ENCODE assay signal across 1 cellular context in the genomic region with DNA sequence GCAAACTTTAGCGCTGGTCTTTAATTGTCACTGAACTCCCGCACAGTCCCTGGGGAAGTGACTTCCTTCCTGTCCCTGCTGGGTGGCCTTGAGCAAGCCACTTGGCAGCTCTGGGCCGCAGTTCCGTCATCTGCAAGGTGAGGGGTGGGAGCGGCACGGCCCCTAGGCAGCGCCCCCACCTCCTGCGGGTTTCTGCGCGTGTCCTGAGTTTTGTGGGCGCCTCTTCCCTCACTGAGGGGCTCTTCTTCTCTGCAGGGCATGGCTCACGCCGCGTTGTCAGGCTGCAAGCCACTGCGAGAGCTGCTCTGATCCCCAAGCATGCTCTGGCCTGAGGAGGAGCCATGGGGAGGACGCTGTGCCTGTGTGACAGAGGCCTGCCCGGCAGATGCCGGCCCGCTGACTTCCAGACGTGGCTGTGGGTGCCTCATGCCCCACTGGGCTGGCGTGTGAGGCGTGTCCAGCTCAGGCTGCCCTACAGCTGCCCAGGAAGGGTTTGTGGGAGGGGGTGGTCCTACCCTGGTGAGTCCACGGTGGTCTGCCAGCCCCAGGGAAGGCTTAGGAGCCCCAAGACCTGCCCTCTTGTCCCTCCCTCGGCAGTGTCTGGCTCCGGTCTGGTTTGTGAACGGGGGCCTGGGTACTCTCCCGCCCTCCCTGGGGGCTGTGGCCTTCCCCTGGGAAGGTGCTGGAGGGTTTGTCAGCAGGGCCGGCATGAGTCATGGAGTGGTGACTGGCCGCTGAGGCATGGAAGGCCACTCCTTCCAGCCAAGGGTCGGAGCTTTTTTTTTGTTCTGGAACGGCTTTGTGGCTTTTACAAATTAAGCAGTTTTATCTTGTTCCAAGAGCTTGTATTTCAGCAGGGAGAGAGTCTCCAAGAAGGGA.
TF ChIP-seq lines count a peak whose summit lies in the region.

No MANE protein-coding gene starts in this region.

TF ChIP-seq in K562, 482 proteins besides CTCF, POLR2A, EP300 and RAD21 (continued from another document and continues in another):
- TF ChIP-seq, protein P1, sequence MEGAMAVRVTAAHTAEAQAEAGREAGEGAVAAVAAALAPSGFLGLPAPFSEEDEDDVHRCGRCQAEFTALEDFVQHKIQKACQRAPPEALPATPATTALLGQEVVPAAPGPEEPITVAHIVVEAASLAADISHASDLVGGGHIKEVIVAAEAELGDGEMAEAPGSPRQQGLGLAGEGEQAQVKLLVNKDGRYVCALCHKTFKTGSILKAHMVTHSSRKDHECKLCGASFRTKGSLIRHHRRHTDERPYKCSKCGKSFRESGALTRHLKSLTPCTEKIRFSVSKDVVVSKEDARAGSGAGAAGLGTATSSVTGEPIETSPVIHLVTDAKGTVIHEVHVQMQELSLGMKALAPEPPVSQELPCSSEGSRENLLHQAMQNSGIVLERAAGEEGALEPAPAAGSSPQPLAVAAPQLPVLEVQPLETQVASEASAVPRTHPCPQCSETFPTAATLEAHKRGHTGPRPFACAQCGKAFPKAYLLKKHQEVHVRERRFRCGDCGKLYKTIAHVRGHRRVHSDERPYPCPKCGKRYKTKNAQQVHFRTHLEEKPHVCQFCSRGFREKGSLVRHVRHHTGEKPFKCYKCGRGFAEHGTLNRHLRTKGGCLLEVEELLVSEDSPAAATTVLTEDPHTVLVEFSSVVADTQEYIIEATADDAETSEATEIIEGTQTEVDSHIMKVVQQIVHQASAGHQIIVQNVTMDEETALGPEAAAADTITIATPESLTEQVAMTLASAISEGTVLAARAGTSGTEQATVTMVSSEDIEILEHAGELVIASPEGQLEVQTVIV (CRISPR knock-in tag; IDR thresholded peaks at IDR 0.05; ENCODE audit: borderline replicate concordance): no peak
- no peak for TF ChIP-seq ETV5 (CRISPR knock-in tag; IDR thresholded peaks at IDR 0.05; ENCODE audit: low read depth)
- TF ChIP-seq, protein P2, sequence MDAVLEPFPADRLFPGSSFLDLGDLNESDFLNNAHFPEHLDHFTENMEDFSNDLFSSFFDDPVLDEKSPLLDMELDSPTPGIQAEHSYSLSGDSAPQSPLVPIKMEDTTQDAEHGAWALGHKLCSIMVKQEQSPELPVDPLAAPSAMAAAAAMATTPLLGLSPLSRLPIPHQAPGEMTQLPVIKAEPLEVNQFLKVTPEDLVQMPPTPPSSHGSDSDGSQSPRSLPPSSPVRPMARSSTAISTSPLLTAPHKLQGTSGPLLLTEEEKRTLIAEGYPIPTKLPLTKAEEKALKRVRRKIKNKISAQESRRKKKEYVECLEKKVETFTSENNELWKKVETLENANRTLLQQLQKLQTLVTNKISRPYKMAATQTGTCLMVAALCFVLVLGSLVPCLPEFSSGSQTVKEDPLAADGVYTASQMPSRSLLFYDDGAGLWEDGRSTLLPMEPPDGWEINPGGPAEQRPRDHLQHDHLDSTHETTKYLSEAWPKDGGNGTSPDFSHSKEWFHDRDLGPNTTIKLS (IDR thresholded peaks at IDR 0.05; ENCODE audit: borderline replicate concordance, low read depth): no peak
- no peak for TF ChIP-seq NFE2L1 (tag; IDR thresholded peaks at IDR 0.05; ENCODE audit: borderline replicate concordance, low read depth)
- peak; percentile 42; the same call in 1 of the 2 replicates for TF ChIP-seq CTBP1 (IDR thresholded peaks at IDR 0.05; ENCODE audit: borderline replicate concordance)
- TF ChIP-seq, protein P3, sequence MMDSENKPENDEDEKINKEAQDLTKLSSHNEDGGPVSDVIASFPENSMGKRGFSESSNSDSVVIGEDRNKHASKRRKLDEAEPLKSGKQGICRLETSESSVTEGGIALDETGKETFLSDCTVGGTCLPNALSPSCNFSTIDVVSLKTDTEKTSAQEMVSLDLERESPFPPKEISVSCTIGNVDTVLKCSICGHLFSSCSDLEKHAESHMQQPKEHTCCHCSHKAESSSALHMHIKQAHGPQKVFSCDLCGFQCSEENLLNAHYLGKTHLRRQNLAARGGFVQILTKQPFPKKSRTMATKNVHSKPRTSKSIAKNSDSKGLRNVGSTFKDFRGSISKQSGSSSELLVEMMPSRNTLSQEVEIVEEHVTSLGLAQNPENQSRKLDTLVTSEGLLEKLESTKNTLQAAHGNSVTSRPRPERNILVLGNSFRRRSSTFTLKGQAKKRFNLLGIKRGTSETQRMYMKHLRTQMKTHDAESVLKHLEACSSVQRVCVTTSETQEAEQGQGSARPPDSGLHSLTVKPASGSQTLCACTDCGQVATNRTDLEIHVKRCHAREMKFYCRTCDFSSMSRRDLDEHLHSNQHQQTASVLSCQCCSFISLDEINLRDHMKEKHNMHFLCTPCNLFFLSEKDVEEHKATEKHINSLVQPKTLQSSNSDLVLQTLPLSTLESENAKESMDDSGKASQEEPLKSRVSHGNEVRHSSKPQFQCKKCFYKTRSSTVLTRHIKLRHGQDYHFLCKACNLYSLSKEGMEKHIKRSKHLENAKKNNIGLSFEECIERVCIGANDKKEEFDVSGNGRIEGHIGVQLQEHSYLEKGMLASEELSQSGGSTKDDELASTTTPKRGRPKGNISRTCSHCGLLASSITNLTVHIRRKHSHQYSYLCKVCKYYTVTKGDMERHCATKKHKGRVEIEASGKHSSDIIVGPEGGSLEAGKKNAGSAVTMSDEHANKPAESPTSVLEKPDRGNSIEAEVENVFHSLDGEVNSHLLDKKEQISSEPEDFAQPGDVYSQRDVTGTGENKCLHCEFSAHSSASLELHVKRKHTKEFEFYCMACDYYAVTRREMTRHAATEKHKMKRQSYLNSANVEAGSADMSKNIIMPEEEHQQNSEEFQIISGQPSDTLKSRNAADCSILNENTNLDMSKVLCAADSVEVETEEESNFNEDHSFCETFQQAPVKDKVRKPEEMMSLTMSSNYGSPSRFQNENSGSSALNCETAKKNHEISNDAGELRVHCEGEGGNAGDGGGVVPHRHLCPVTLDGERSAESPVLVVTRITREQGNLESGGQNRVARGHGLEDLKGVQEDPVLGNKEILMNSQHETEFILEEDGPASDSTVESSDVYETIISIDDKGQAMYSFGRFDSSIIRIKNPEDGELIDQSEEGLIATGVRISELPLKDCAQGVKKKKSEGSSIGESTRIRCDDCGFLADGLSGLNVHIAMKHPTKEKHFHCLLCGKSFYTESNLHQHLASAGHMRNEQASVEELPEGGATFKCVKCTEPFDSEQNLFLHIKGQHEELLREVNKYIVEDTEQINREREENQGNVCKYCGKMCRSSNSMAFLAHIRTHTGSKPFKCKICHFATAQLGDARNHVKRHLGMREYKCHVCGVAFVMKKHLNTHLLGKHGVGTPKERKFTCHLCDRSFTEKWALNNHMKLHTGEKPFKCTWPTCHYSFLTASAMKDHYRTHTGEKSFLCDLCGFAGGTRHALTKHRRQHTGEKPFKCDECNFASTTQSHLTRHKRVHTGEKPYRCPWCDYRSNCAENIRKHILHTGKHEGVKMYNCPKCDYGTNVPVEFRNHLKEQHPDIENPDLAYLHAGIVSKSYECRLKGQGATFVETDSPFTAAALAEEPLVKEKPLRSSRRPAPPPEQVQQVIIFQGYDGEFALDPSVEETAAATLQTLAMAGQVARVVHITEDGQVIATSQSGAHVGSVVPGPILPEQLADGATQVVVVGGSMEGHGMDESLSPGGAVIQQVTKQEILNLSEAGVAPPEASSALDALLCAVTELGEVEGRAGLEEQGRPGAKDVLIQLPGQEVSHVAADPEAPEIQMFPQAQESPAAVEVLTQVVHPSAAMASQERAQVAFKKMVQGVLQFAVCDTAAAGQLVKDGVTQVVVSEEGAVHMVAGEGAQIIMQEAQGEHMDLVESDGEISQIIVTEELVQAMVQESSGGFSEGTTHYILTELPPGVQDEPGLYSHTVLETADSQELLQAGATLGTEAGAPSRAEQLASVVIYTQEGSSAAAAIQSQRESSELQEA (IDR thresholded peaks at IDR 0.05; ENCODE audit: low read depth): no peak
- TF ChIP-seq, protein P4, sequence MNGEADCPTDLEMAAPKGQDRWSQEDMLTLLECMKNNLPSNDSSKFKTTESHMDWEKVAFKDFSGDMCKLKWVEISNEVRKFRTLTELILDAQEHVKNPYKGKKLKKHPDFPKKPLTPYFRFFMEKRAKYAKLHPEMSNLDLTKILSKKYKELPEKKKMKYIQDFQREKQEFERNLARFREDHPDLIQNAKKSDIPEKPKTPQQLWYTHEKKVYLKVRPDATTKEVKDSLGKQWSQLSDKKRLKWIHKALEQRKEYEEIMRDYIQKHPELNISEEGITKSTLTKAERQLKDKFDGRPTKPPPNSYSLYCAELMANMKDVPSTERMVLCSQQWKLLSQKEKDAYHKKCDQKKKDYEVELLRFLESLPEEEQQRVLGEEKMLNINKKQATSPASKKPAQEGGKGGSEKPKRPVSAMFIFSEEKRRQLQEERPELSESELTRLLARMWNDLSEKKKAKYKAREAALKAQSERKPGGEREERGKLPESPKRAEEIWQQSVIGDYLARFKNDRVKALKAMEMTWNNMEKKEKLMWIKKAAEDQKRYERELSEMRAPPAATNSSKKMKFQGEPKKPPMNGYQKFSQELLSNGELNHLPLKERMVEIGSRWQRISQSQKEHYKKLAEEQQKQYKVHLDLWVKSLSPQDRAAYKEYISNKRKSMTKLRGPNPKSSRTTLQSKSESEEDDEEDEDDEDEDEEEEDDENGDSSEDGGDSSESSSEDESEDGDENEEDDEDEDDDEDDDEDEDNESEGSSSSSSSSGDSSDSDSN (IDR thresholded peaks at IDR 0.05; ENCODE audit: borderline replicate concordance in 1 of 2, low read depth in 2 of 2, low read length in 2 of 2): peak; percentile 82 to 88; a peak in 3 of 4 replicates
- TF ChIP-seq, protein P5, sequence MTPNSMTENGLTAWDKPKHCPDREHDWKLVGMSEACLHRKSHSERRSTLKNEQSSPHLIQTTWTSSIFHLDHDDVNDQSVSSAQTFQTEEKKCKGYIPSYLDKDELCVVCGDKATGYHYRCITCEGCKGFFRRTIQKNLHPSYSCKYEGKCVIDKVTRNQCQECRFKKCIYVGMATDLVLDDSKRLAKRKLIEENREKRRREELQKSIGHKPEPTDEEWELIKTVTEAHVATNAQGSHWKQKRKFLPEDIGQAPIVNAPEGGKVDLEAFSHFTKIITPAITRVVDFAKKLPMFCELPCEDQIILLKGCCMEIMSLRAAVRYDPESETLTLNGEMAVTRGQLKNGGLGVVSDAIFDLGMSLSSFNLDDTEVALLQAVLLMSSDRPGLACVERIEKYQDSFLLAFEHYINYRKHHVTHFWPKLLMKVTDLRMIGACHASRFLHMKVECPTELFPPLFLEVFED (CRISPR knock-in tag; conservative IDR thresholded peaks at IDR 0.05): no peak
- TF ChIP-seq, protein P6, sequence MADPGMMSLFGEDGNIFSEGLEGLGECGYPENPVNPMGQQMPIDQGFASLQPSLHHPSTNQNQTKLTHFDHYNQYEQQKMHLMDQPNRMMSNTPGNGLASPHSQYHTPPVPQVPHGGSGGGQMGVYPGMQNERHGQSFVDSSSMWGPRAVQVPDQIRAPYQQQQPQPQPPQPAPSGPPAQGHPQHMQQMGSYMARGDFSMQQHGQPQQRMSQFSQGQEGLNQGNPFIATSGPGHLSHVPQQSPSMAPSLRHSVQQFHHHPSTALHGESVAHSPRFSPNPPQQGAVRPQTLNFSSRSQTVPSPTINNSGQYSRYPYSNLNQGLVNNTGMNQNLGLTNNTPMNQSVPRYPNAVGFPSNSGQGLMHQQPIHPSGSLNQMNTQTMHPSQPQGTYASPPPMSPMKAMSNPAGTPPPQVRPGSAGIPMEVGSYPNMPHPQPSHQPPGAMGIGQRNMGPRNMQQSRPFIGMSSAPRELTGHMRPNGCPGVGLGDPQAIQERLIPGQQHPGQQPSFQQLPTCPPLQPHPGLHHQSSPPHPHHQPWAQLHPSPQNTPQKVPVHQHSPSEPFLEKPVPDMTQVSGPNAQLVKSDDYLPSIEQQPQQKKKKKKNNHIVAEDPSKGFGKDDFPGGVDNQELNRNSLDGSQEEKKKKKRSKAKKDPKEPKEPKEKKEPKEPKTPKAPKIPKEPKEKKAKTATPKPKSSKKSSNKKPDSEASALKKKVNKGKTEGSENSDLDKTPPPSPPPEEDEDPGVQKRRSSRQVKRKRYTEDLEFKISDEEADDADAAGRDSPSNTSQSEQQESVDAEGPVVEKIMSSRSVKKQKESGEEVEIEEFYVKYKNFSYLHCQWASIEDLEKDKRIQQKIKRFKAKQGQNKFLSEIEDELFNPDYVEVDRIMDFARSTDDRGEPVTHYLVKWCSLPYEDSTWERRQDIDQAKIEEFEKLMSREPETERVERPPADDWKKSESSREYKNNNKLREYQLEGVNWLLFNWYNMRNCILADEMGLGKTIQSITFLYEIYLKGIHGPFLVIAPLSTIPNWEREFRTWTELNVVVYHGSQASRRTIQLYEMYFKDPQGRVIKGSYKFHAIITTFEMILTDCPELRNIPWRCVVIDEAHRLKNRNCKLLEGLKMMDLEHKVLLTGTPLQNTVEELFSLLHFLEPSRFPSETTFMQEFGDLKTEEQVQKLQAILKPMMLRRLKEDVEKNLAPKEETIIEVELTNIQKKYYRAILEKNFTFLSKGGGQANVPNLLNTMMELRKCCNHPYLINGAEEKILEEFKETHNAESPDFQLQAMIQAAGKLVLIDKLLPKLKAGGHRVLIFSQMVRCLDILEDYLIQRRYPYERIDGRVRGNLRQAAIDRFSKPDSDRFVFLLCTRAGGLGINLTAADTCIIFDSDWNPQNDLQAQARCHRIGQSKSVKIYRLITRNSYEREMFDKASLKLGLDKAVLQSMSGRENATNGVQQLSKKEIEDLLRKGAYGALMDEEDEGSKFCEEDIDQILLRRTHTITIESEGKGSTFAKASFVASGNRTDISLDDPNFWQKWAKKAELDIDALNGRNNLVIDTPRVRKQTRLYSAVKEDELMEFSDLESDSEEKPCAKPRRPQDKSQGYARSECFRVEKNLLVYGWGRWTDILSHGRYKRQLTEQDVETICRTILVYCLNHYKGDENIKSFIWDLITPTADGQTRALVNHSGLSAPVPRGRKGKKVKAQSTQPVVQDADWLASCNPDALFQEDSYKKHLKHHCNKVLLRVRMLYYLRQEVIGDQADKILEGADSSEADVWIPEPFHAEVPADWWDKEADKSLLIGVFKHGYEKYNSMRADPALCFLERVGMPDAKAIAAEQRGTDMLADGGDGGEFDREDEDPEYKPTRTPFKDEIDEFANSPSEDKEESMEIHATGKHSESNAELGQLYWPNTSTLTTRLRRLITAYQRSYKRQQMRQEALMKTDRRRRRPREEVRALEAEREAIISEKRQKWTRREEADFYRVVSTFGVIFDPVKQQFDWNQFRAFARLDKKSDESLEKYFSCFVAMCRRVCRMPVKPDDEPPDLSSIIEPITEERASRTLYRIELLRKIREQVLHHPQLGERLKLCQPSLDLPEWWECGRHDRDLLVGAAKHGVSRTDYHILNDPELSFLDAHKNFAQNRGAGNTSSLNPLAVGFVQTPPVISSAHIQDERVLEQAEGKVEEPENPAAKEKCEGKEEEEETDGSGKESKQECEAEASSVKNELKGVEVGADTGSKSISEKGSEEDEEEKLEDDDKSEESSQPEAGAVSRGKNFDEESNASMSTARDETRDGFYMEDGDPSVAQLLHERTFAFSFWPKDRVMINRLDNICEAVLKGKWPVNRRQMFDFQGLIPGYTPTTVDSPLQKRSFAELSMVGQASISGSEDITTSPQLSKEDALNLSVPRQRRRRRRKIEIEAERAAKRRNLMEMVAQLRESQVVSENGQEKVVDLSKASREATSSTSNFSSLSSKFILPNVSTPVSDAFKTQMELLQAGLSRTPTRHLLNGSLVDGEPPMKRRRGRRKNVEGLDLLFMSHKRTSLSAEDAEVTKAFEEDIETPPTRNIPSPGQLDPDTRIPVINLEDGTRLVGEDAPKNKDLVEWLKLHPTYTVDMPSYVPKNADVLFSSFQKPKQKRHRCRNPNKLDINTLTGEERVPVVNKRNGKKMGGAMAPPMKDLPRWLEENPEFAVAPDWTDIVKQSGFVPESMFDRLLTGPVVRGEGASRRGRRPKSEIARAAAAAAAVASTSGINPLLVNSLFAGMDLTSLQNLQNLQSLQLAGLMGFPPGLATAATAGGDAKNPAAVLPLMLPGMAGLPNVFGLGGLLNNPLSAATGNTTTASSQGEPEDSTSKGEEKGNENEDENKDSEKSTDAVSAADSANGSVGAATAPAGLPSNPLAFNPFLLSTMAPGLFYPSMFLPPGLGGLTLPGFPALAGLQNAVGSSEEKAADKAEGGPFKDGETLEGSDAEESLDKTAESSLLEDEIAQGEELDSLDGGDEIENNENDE (IDR thresholded peaks at IDR 0.05; ENCODE audit: low read depth, low read length): no peak
- no peak for TF ChIP-seq FOXA3 (CRISPR knock-in tag; conservative IDR thresholded peaks at IDR 0.05 in 1 of 2, IDR thresholded peaks at IDR 0.05 in 1 of 2)
- no peak for TF ChIP-seq LCOR (CRISPR knock-in tag; IDR thresholded peaks at IDR 0.05)
- no peak; a peak in 1 of 4 replicates for TF ChIP-seq KDM1A (IDR thresholded peaks at IDR 0.05)
- TF ChIP-seq SAFB (IDR thresholded peaks at IDR 0.05; ENCODE audit: borderline replicate concordance, low read depth, low read length): no peak
- no peak for TF ChIP-seq RBM15 (IDR thresholded peaks at IDR 0.05; ENCODE audit: insufficient read depth, low read length)
